ENCODE assay signal across 9 cellular contexts in the genomic region with DNA sequence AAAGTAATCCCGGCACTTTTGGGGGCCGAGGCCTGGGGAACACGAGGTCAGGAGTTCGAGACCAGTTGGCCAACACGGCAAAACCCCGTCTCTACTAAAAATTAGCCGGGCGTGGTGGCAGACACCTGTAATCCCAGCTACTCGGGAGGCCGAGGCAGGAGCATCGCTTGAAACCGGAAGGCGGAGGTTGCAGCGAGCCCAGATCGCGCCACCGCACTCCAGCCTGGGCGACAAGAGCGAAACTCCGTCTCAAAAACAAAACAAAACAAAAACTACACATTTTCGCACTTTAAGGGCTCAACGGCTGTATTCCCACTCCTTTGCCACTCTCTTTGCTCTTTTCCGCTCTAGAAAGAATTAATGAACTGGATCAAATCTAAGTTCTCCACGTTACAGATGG. TPM values are rescaled to one million over a fixed set of nuclear protein-coding genes. Genes with fewer than 3 reads are reported as not detected.
DNase-seq lines count a peak whose midpoint lies in the region; ATAC-seq and TF ChIP-seq lines count a peak whose summit lies in the region.
"Had no signal": no experiment of that assay in that cellular context is flagged by ENCODE, and none has a peak within 500 bp of the region (broad histone marks: within the 10 kb centered on the region; RNA-seq: fewer than 3 reads in every experiment).

No MANE protein-coding gene starts in this region.

- H3K36me3 Mint-ChIP-seq in progenitor cell of endocrine pancreas (ENCODE audit: insufficient read depth), result peaks cover 7% of the 10 kb centered on the region

- H3K27me3 Mint-ChIP-seq in progenitor cell of endocrine pancreas, result no peaks in the 10 kb centered on the region

- peaks cover 47% of the 10 kb centered on the region for H3K79me2 ChIP-seq in DOHH2 (ENCODE audit: control insufficient read depth, low read length)

- H3K4me1 Mint-ChIP-seq in progenitor cell of endocrine pancreas (ENCODE audit: low read depth), result peaks cover 14% of the 10 kb centered on the region

- H3K4me3 ChIP-seq in DOHH2 (ENCODE audit: low read length), result peak overlapping the region; percentile 97
- H3K4me3 ChIP-seq in SJCRH30, result peak overlapping the region; percentile 92
- H3K4me3 ChIP-seq in esophagus muscularis mucosa, result peak overlapping the region; percentile 86 to 92 (median 90)

- intact Hi-C loops in esophagus muscularis mucosa (cut with DNase I), result no loop called here

- H3K27me3 ChIP-seq in DOHH2 (ENCODE audit: control insufficient read depth, low read length) (no peaks in the 10 kb centered on the region), SJCRH30 (no peaks in the 10 kb centered on the region), esophagus muscularis mucosa (no peaks in the 10 kb centered on the region)

- H3K4me2 ChIP-seq in DOHH2 (ENCODE audit: low read length), result peak overlapping the region; percentile 96

- H3K4me3 Mint-ChIP-seq in progenitor cell of endocrine pancreas (ENCODE audit: low read depth), result peak overlapping the region; percentile 96

- no peaks in the 10 kb centered on the region for H4K20me1 ChIP-seq in DOHH2 (ENCODE audit: control insufficient read depth, insufficient read depth, low read depth, low read length)

- H3K4me1 ChIP-seq in DOHH2 (ENCODE audit: control insufficient read depth, low read length) (peaks cover 25% of the 10 kb centered on the region), SJCRH30 (no peaks in the 10 kb centered on the region), esophagus muscularis mucosa (peaks cover 18 to 36% (median 25%) of the 10 kb centered on the region in 4 donors)

- TF ChIP-seq CTCF in DOHH2 (IDR thresholded peaks at IDR 0.05; ENCODE audit: low read depth, low read length, poor library complexity, severe bottlenecking) (no peak), esophagus muscularis mucosa (IDR thresholded peaks at IDR 0.05) (no peak), progenitor cell of endocrine pancreas (IDR thresholded peaks at IDR 0.05; ENCODE audit: unreplicated experiment) (no peak), GM13976 (IDR thresholded peaks at IDR 0.05; ENCODE audit: borderline replicate concordance, control extremely low read depth, extremely low read depth, insufficient read depth, missing control alignments) (no peak)

- DNase-seq in SJCRH30, result no peak
- DNase-seq in esophagus muscularis mucosa (ENCODE audit: extremely low spot score), result no peak
- DNase-seq in progenitor cell of endocrine pancreas (ENCODE audit: low spot score, unreplicated experiment), result no peak
- no peak for DNase-seq in NCI-H1417 (lab: John Stamatoyannopoulos, UW)
- no peak for DNase-seq in GM13976 (ENCODE audit: low spot score)
- DNase-seq in NCI-H1105 (lab: John Stamatoyannopoulos, UW), result no peak

- H3K36me3 ChIP-seq in DOHH2 (ENCODE audit: control insufficient read depth, low read length) (peaks cover 40% of the 10 kb centered on the region), SJCRH30 (peaks cover 23% of the 10 kb centered on the region), esophagus muscularis mucosa (peaks cover 9 to 23% (median 20%) of the 10 kb centered on the region in 4 donors)

- no peak for TF ChIP-seq EP300 in esophagus muscularis mucosa (IDR thresholded peaks at IDR 0.05)

- H3K9me3 ChIP-seq in DOHH2 (ENCODE audit: control insufficient read depth, insufficient read depth, low read length) (no peaks in the 10 kb centered on the region), SJCRH30 (replicated peaks) (no peaks in the 10 kb centered on the region), esophagus muscularis mucosa (no peaks in the 10 kb centered on the region)

- no peaks in the 10 kb centered on the region for H3K9me3 Mint-ChIP-seq in progenitor cell of endocrine pancreas (ENCODE audit: low read depth)

- H3K9me2 ChIP-seq in DOHH2 (replicated peaks; ENCODE audit: control insufficient read depth, low read length), result no peaks in the 10 kb centered on the region

- H3K27ac ChIP-seq in DOHH2 (ENCODE audit: low read depth, low read length), result peak overlapping the region; percentile 60; the same call in 1 of the 2 replicates
- H3K27ac ChIP-seq in SJCRH30, result peak overlapping the region; percentile 93
- peak overlapping the region; percentile 86 to 97 (median 90) for H3K27ac ChIP-seq in esophagus muscularis mucosa (replicated peaks in 1 of 4)

- H3F3A ChIP-seq in DOHH2 (ENCODE audit: control insufficient read depth, insufficient read depth), result peaks cover 3% of the 10 kb centered on the region; the same call in 1 of the 2 replicates

- no peak for ATAC-seq in GM18907 (IDR thresholded peaks at IDR 0.05; ENCODE audit: unreplicated experiment)

- no peak for TF ChIP-seq POLR2A in esophagus muscularis mucosa (IDR thresholded peaks at IDR 0.05; ENCODE audit: low read depth)

- H3K27ac Mint-ChIP-seq in progenitor cell of endocrine pancreas, result peak overlapping the region; percentile 98

- in situ Hi-C loops in GM13976 (cut with MboI; ENCODE audit: low sequenced_read_pairs, unreplicated experiment), result no loop called here

- WGBS in esophagus muscularis mucosa, result 90% methylated on average over 24 of the region's 24 CpGs

RNA-seq across cellular contexts. Expression of a gene that starts 0.8 kb away (rescaled TPM):
- 26.3 and 34.3 TPM in 2 replicates for total RNA-seq in SJCRH30 (2014; rRNA removed; shearing (Covaris generic))
- total RNA-seq in esophagus muscularis mucosa (10 to 100 TPM; 10.8 to 20.3 (median 14.0) TPM), progenitor cell of endocrine pancreas (26.5 and 31.4 TPM in 2 replicates)

RNA-seq across cellular contexts. Expression of a gene that starts 15.8 kb away (rescaled TPM):
- total RNA-seq in SJCRH30 (2014; rRNA removed; shearing (Covaris generic)), result not detected in 2 replicates
- total RNA-seq in esophagus muscularis mucosa (1 to 10 TPM in 1 of 4 donors, under 1 TPM in 3; 0.13 to 1.2 (median 0.38) TPM), progenitor cell of endocrine pancreas (0.11 TPM in 1 of 2 replicates, not detected in the other)
- total RNA-seq: SK-MEL-5 had no signal

RNA-seq across cellular contexts. Expression of a gene that starts 53.5 kb away (rescaled TPM):
- total RNA-seq in SJCRH30 (2014; rRNA removed; shearing (Covaris generic)), result 35.3 and 37.4 TPM in 2 replicates
- total RNA-seq in esophagus muscularis mucosa, result 100 to 1,000 TPM in 2 of 4 donors, 10 to 100 TPM in 2; 46.5 to 109 (median 85.0) TPM
- total RNA-seq in progenitor cell of endocrine pancreas, result 40.1 and 50.9 TPM in 2 replicates
